1 cellular context compared by ENCODE assay signal in genomic region chr2:28332696-28333095, GRCh38.
TF ChIP-seq lines count a peak whose summit lies in the region.

No MANE protein-coding gene starts in this region.

TF ChIP-seq in H1, 55 proteins besides CTCF, POLR2A, EP300 and RAD21 (continued from another document):
- TF ChIP-seq EZH2 (IDR thresholded peaks at IDR 0.05; ENCODE audit: low read depth, low read length, severe bottlenecking): no peak
- no peak for TF ChIP-seq CTBP2 (IDR thresholded peaks at IDR 0.05; ENCODE audit: borderline replicate concordance, insufficient read depth, insufficient read length, low read length)
- TF ChIP-seq BRCA1 (IDR thresholded peaks at IDR 0.05; ENCODE audit: low read depth, low read length): no peak
- TF ChIP-seq KDM1A (IDR thresholded peaks at IDR 0.05; ENCODE audit: borderline replicate concordance, low read length): no peak
- no peak for TF ChIP-seq SUZ12 (IDR thresholded peaks at IDR 0.05; ENCODE audit: low read length)
